8 cellular contexts compared by ENCODE assay signal in genomic region chr10:110916554-110917346, GRCh38. TPM values are rescaled to one million over a fixed set of nuclear protein-coding genes. Genes with fewer than 3 reads are reported as not detected.
A peak's percentile ranks its signal among the peaks of the same experiment; 100 is the strongest.
DNase-seq lines count a peak whose midpoint lies in the region; ATAC-seq and TF ChIP-seq lines count a peak whose summit lies in the region.

No MANE protein-coding gene starts in this region.

- H3K4ac ChIP-seq in trophoblast cell (ENCODE audit: low read depth, low read length), result peak overlapping the region; percentile 64

- H3K27ac ChIP-seq in trophoblast cell (ENCODE audit: low read depth, low read length) (no peak overlapping the region), sigmoid colon (no peak overlapping the region), vagina (no peak overlapping the region)

- TF ChIP-seq CTCF in sigmoid colon (IDR thresholded peaks at IDR 0.05) (no peak), vagina (IDR thresholded peaks at IDR 0.05) (no peak)

- no peak overlapping the region for H3K9ac ChIP-seq in trophoblast cell (ENCODE audit: low read length)

- H3K27me3 ChIP-seq in trophoblast cell (ENCODE audit: insufficient read depth, low read length), result no peaks in the 10 kb centered on the region
- no peaks in the 10 kb centered on the region for H3K27me3 ChIP-seq in sigmoid colon
- no peaks in the 10 kb centered on the region for H3K27me3 ChIP-seq in vagina

- H2AFZ ChIP-seq in trophoblast cell (ENCODE audit: insufficient read depth, low read length, poor library complexity), result no peak overlapping the region

- TF ChIP-seq EP300 in sigmoid colon (IDR thresholded peaks at IDR 0.05), result no peak

- H3K36me3 ChIP-seq in trophoblast cell (ENCODE audit: control insufficient read depth in 1 of 2, insufficient read depth in 2 of 2, low read length in 2 of 2), result peaks cover 0 to 2% of the 10 kb centered on the region in 2 experiments
- H3K36me3 ChIP-seq in sigmoid colon, result no peaks in the 10 kb centered on the region
- no peaks in the 10 kb centered on the region for H3K36me3 ChIP-seq in vagina

- H4K91ac ChIP-seq in trophoblast cell (ENCODE audit: low read depth, low read length), result no peak overlapping the region

- no peak overlapping the region for H4K8ac ChIP-seq in trophoblast cell (ENCODE audit: low read depth, low read length)

- no peak overlapping the region for H2AK5ac ChIP-seq in trophoblast cell (ENCODE audit: low read length)

- H3K79me1 ChIP-seq in trophoblast cell (ENCODE audit: low read length), result peaks cover 15% of the 10 kb centered on the region

- H3K23ac ChIP-seq in trophoblast cell (ENCODE audit: low read length), result no peak overlapping the region

- no peak overlapping the region for H4K12ac ChIP-seq in trophoblast cell (ENCODE audit: low read depth, low read length)

- H2BK12ac ChIP-seq in trophoblast cell (ENCODE audit: low read length), result no peak overlapping the region

- TF ChIP-seq POLR2A in sigmoid colon (IDR thresholded peaks at IDR 0.05) (no peak), vagina (IDR thresholded peaks at IDR 0.05) (no peak)

- H3K4me3 ChIP-seq in trophoblast cell (ENCODE audit: low read depth, low read length) (no peak overlapping the region), sigmoid colon (no peak overlapping the region), vagina (no peak overlapping the region)

- intact Hi-C loops in sigmoid colon (cut with DNase I), result loop anchor here (10.0 kb wide), 2 partner anchors 422 to 992 kb away; partner anchors contain the start of genes DUSP5 and XPNPEP1
- intact Hi-C loops in vagina (cut with DNase I), result no loop called here

- H3K14ac ChIP-seq in trophoblast cell (ENCODE audit: low read length), result no peak overlapping the region

- H2BK120ac ChIP-seq in trophoblast cell (ENCODE audit: insufficient read depth, low read length, poor library complexity), result no peak overlapping the region

- no peak for ATAC-seq in GM21390 (IDR thresholded peaks at IDR 0.05; ENCODE audit: unreplicated experiment)

- peaks cover 10% of the 10 kb centered on the region for H3K79me2 ChIP-seq in trophoblast cell (ENCODE audit: control insufficient read depth, insufficient read depth, low read length, poor library complexity)

- WGBS in trophoblast cell (ENCODE audit: extremely low coverage, insufficient coverage, insufficient read length), result no CpG with 5 or more reads among the region's 3 CpGs
- 94 to 95% methylated on average over 3 of the region's 3 CpGs for WGBS in sigmoid colon, 2 donors

- DNase-seq in EL (peak; percentile 93), NCI-H460 (ENCODE audit: extremely low read depth, low read depth) (peak; percentile 82), dedifferentiated amniotic fluid mesenchymal stem cell (ENCODE audit: extremely low spot score) (peak; percentile 70), trophoblast cell (peak; percentile 83 to 91), T-helper 9 cell (no peak), sigmoid colon (no peak), vagina (ENCODE audit: extremely low spot score in 2 of 2) (no peak)

- H3K18ac ChIP-seq in trophoblast cell (ENCODE audit: low read length), result no peak overlapping the region

- no peaks in the 10 kb centered on the region for H3K9me3 ChIP-seq in trophoblast cell (ENCODE audit: insufficient read depth, low read depth, low read length)
- H3K9me3 ChIP-seq in sigmoid colon, result no peaks in the 10 kb centered on the region
- no peaks in the 10 kb centered on the region for H3K9me3 ChIP-seq in vagina

- H2BK5ac ChIP-seq in trophoblast cell (ENCODE audit: low read depth, low read length, poor library complexity), result no peak overlapping the region

- H3K4me1 ChIP-seq in trophoblast cell (ENCODE audit: control insufficient read depth in 1 of 2, insufficient read depth in 2 of 2, low read length in 2 of 2), result no peaks in the 10 kb centered on the region
- peaks cover 0 to 30% (median 22%) of the 10 kb centered on the region in 4 donors for H3K4me1 ChIP-seq in sigmoid colon
- peaks cover 35% of the 10 kb centered on the region for H3K4me1 ChIP-seq in vagina

- no peak overlapping the region for H3K4me2 ChIP-seq in trophoblast cell (ENCODE audit: low read length)

RNA-seq across cellular contexts. Expression of gene BBIP1, which starts 2.2 kb away (rescaled TPM):
- 95.8 and 110 TPM in 2 replicates for total RNA-seq in NCI-H460 (2014; rRNA removed; shearing (Covaris generic))
- polyA plus RNA-seq in NCI-H460 (2014; cell fraction: nucleus; rRNA removed), result 35.2 and 39.3 TPM in 2 replicates
- polyA plus RNA-seq in trophoblast cell (2013), result 25.9 and 26.3 TPM in 2 replicates
- total RNA-seq in sigmoid colon (10 to 100 TPM; 19.7 to 36.8 (median 27.5) TPM), vagina (15.2 TPM)
- polyA plus RNA-seq in sigmoid colon, result 10 to 100 TPM; 16.2 to 24.7 (median 20.0) TPM

RNA-seq across cellular contexts. Expression of gene SHOC2, which starts 2.7 kb away (rescaled TPM):
- total RNA-seq in NCI-H460 (2014; rRNA removed; shearing (Covaris generic)), result 32.0 and 34.8 TPM in 2 replicates
- 10.4 and 17.7 TPM in 2 replicates for polyA plus RNA-seq in NCI-H460 (2014; cell fraction: nucleus; rRNA removed)
- 34.3 and 36.2 TPM in 2 replicates for polyA plus RNA-seq in trophoblast cell (2013)
- total RNA-seq in sigmoid colon (10 to 100 TPM; 49.7 to 74.5 (median 72.1) TPM), vagina (40.0 TPM)
- 10 to 100 TPM; 21.4 to 52.5 (median 33.0) TPM for polyA plus RNA-seq in sigmoid colon

RNA-seq across cellular contexts. Expression of gene PDCD4, which starts 45.0 kb away (rescaled TPM):
- total RNA-seq in NCI-H460 (2014; rRNA removed; shearing (Covaris generic)), result 71.5 and 82.1 TPM in 2 replicates
- 36.5 and 60.4 TPM in 2 replicates for polyA plus RNA-seq in NCI-H460 (2014; cell fraction: nucleus; rRNA removed)
- 57.0 and 61.1 TPM in 2 replicates for polyA plus RNA-seq in trophoblast cell (2013)
- total RNA-seq in sigmoid colon, result 100 to 1,000 TPM in 3 of 4 donors, 10 to 100 TPM in 1; 64.3 to 140 (median 127) TPM
- 100 to 1,000 TPM; 179 to 327 (median 236) TPM for polyA plus RNA-seq in sigmoid colon
- total RNA-seq in vagina, result 110 TPM

Comparison
In these comparisons a context has a peak if more than half of its experiments do, and no peak if none do; other contexts are left out.
1. DNase-seq: peak in EL (single experiment), NCI-H460 (single experiment), dedifferentiated amniotic fluid mesenchymal stem cell (single experiment) and trophoblast cell (2 of 2); none in T-helper 9 cell (single experiment), sigmoid colon (single experiment) and vagina (0 of 2).